ENCODE assay signal across 25 cellular contexts in genomic region chr10:46224414-46224682, GRCh38.
DNase-seq lines count a peak whose midpoint lies in the region; ATAC-seq, FAIRE-seq and TF ChIP-seq lines count a peak whose summit lies in the region.
"Had no signal": no experiment of that assay in that cellular context is flagged by ENCODE, and none has a peak within 500 bp of the region (broad histone marks: within the 10 kb centered on the region; RNA-seq: fewer than 3 reads in every experiment).

No MANE protein-coding gene starts in this region.

- H3K9ac ChIP-seq in K562 (ENCODE audit: insufficient read depth in 1 of 2, low read depth in 2 of 2, low read length in 2 of 2) (no peak overlapping the region), SK-N-SH (no peak overlapping the region)
- H3K9ac ChIP-seq: BLaER1 had no signal

- H3F3A ChIP-seq in SK-N-SH (replicated peaks; ENCODE audit: insufficient read depth), result no peaks in the 10 kb centered on the region

- no peak for ATAC-seq in K562
- no peak for ATAC-seq in stimulated activated effector memory CD8-positive, alpha-beta T cell treated with anti-CD3 and anti-CD28 coated beads, Interleukin-12 subunit alpha, Interleukin-12 subunit beta, amount 100 ng/mL, for 72 hours
- ATAC-seq: GM12878, GM23338, HepG2, Right ventricle myocardium inferior had no signal

- no peak overlapping the region for H3K4me3 Mint-ChIP-seq in stimulated activated effector memory CD8-positive, alpha-beta T cell treated with anti-CD3 and anti-CD28 coated beads, Interleukin-12 subunit alpha, Interleukin-12 subunit beta, amount 100 ng/mL, for 72 hours
- H3K4me3 Mint-ChIP-seq: CD4-positive, CD25-positive, alpha-beta regulatory T cell; GM23338; H9 had no signal

- H3K9me3 Mint-ChIP-seq in stimulated activated effector memory CD8-positive, alpha-beta T cell treated with anti-CD3 and anti-CD28 coated beads, Interleukin-12 subunit alpha, Interleukin-12 subunit beta, amount 100 ng/mL, for 72 hours, result no peaks in the 10 kb centered on the region
- H3K9me3 Mint-ChIP-seq: H9 had no signal

- no peaks in the 10 kb centered on the region for H3K36me3 ChIP-seq in K562 (ENCODE audit: control insufficient read depth, insufficient read depth, low read length)
- no peaks in the 10 kb centered on the region for H3K36me3 ChIP-seq in SK-N-SH (replicated peaks in 1 of 2; ENCODE audit: control insufficient read depth in 1 of 2, insufficient read depth in 2 of 2, low read length in 1 of 2)
- H3K36me3 ChIP-seq: MG63, SJCRH30 had no signal

- POLR2A ChIA-PET in K562 (lab: Yijun Ruan, JAX), result interaction anchor here (1.0 kb wide), 1 partner anchor 11 kb away, joined by 3 read pairs; no protein-coding TSS in a partner anchor
- POLR2A ChIA-PET in SK-N-SH (lab: Yijun Ruan, JAX), result no interaction called here

- no peaks in the 10 kb centered on the region for H3K9me2 ChIP-seq in SK-N-SH

- H3K79me2 ChIP-seq in K562 (ENCODE audit: control insufficient read depth, insufficient read depth, low read length) (no peaks in the 10 kb centered on the region), SK-N-SH (ENCODE audit: insufficient read depth) (no peaks in the 10 kb centered on the region)

- H2AFZ ChIP-seq in K562 (ENCODE audit: low read depth, low read length) (peak overlapping the region; percentile 35; the same call in 1 of the 2 replicates), SK-N-SH (ENCODE audit: low read depth) (no peak overlapping the region)
- H2AFZ ChIP-seq: GM23338, PC-9 had no signal

- H3K9me3 ChIP-seq in K562 (replicated peaks; ENCODE audit: control insufficient read depth, insufficient read depth, low read depth, low read length) (0 out of 2 replicates have a peak, but pooled peaks cover 2% of the 10 kb centered on the region), SK-N-SH (no peaks in the 10 kb centered on the region)
- H3K9me3 ChIP-seq: BLaER1, MG63, SJCRH30 had no signal

- CTCF ChIA-PET in K562 (lab: Yijun Ruan, JAX; ENCODE audit: low intra/inter-chr PET ratio) (interaction anchor here (0.6 kb wide), 1 partner anchor 324 kb away, joined by 3 read pairs; no protein-coding TSS in a partner anchor), SK-N-SH (lab: Yijun Ruan, JAX) (interaction anchor here (0.6 kb wide), 1 partner anchor 318 kb away, joined by 3 read pairs; no protein-coding TSS in a partner anchor)

- peaks cover 0 to 6% of the 10 kb centered on the region in 2 experiments; a peak in 2 of 5 replicates for H3K27me3 ChIP-seq in K562 (ENCODE audit: control insufficient read depth in 2 of 2, insufficient read depth in 2 of 2, low read length in 2 of 2)
- no peaks in the 10 kb centered on the region for H3K27me3 ChIP-seq in SK-N-SH (ENCODE audit: insufficient read depth)
- H3K27me3 ChIP-seq: BLaER1, MG63, SJCRH30 had no signal

- H3K4me1 ChIP-seq in K562 (replicated peaks in 1 of 2; ENCODE audit: control insufficient read depth in 2 of 2, insufficient read depth in 2 of 2, low read length in 2 of 2), result peaks cover 4 to 11% of the 10 kb centered on the region in 2 experiments
- peaks cover 0 to 30% of the 10 kb centered on the region in 2 experiments; a peak in 1 of 4 replicates for H3K4me1 ChIP-seq in SK-N-SH (ENCODE audit: control insufficient read depth in 1 of 2, insufficient read depth in 2 of 2, low read depth in 1 of 2, low read length in 1 of 2)
- H3K4me1 ChIP-seq: SJCRH30 had no signal

- H3K4me1 Mint-ChIP-seq in stimulated activated effector memory CD8-positive, alpha-beta T cell treated with anti-CD3 and anti-CD28 coated beads, Interleukin-12 subunit alpha, Interleukin-12 subunit beta, amount 100 ng/mL, for 72 hours, result peaks cover 13% of the 10 kb centered on the region

- no TSS peak for BruUV-seq in K562 (replicated peaks; lab: Mats Ljungman, UMichigan)

- H3K36me3 Mint-ChIP-seq in stimulated activated effector memory CD8-positive, alpha-beta T cell treated with anti-CD3 and anti-CD28 coated beads, Interleukin-12 subunit alpha, Interleukin-12 subunit beta, amount 100 ng/mL, for 72 hours, result no peaks in the 10 kb centered on the region

- H3K27ac ChIP-seq in K562 (ENCODE audit: extremely low read depth, low read depth, low read length), result no peak overlapping the region
- no peak overlapping the region for H3K27ac ChIP-seq in SK-N-SH (ENCODE audit: low read depth in 2 of 2, low read length in 1 of 2)
- H3K27ac ChIP-seq: BLaER1, PC-9, SJCRH30 had no signal

- no peak overlapping the region for H3K27ac Mint-ChIP-seq in stimulated activated effector memory CD8-positive, alpha-beta T cell treated with anti-CD3 and anti-CD28 coated beads, Interleukin-12 subunit alpha, Interleukin-12 subunit beta, amount 100 ng/mL, for 72 hours
- H3K27ac Mint-ChIP-seq: GM23338, H9 had no signal

- FAIRE-seq in K562 (lab: Jason Lieb, UNC), result no peak
- FAIRE-seq: A204.1, GM12878, HepG2 had no signal

- no peak for TF ChIP-seq RAD21 in K562 (CRISPR knock-in tag; conservative IDR thresholded peaks at IDR 0.05 in 1 of 2, IDR thresholded peaks at IDR 0.05 in 1 of 2)
- no peak for TF ChIP-seq RAD21 in SK-N-SH (IDR thresholded peaks at IDR 0.05; ENCODE audit: low read length)

- intact Hi-C loops in K562 (cut with micrococcal nuclease), result no loop called here
- intact Hi-C loops in posterior vena cava (cut with DNase I), result no loop called here

- H3K9me1 ChIP-seq in K562 (ENCODE audit: control insufficient read depth, insufficient read depth, low read length), result no peaks in the 10 kb centered on the region

- in situ Hi-C loops in K562 (cut with MboI), result no loop called here

- H3K4me2 ChIP-seq in K562 (ENCODE audit: insufficient read depth, low read length), result no peak overlapping the region
- H3K4me2 ChIP-seq in SK-N-SH, result no peak overlapping the region
- H3K4me2 ChIP-seq: BLaER1, GM23338, PC-9 had no signal

- no peak for TF ChIP-seq CTCF in K562 (IDR thresholded peaks at IDR 0.05 in 2 of 3, conservative IDR thresholded peaks at IDR 0.05 in 1 of 3; ENCODE audit: insufficient read depth in 2 of 3, low read depth in 1 of 3, low read length in 3 of 3)
- no peak for TF ChIP-seq CTCF in SK-N-SH (IDR thresholded peaks at IDR 0.05)

- peak; percentile 7 for DNase-seq in activated T-cell treated with anti-CD3 and anti-CD28 coated beads, Interleukin-2, amount 50 U/mL, for 1 hour
- no peak for DNase-seq in activated T-cell treated with anti-CD3 and anti-CD28 coated beads for 4 hours
- no peak for DNase-seq in K562 (ENCODE audit: extremely low read depth in 1 of 4, low spot score in 3 of 4)
- peak; percentile 43 for DNase-seq in posterior vena cava (ENCODE audit: low spot score)
- no peak for DNase-seq in stimulated activated effector memory CD8-positive, alpha-beta T cell treated with anti-CD3 and anti-CD28 coated beads, Interleukin-12 subunit alpha, Interleukin-12 subunit beta, amount 100 ng/mL, for 72 hours (ENCODE audit: low spot score in 2 of 2)
- no peak for DNase-seq in iPS-NIHi7 (ENCODE audit: extremely low spot score)
- no peak for DNase-seq in SK-N-SH
- DNase-seq: CD4-positive, CD25-positive, alpha-beta regulatory T cell; DMS53; H9; KBM-7; MG63; NCI-H1105 treated with DMSO at 0.1 percent for 48 hours; NCI-H146; NCI-H1930; NCI-H446 treated with DMSO at 0.1 percent for 48 hours; NCI-H526; PC-9; SJCRH30 had no signal

- TF ChIP-seq POLR2A in K562 (conservative IDR thresholded peaks at IDR 0.05), result no peak

- TF ChIP-seq EP300 in K562 (IDR thresholded peaks at IDR 0.05; ENCODE audit: low read length), result no peak
- no peak for TF ChIP-seq EP300 in SK-N-SH (IDR thresholded peaks at IDR 0.05; ENCODE audit: borderline replicate concordance in 1 of 2, low read depth in 1 of 2, low read length in 1 of 2)

- H3K4me3 ChIP-seq in K562 (no peak overlapping the region), SK-N-SH (ENCODE audit: low read depth in 2 of 2, low read length in 1 of 2) (no peak overlapping the region)
- H3K4me3 ChIP-seq: BLaER1, GM12878, GM23338, MG63, PC-9, SJCRH30 had no signal

- WGBS in K562 (ENCODE audit: insufficient coverage, low coverage, missing lambda C conversion rate), result 18% methylated on average over 2 of the region's 2 CpGs
- WGBS in SK-N-SH (ENCODE audit: low lambda C conversion rate), result 67% methylated on average over 2 of the region's 2 CpGs

- no peaks in the 10 kb centered on the region for H4K20me1 ChIP-seq in K562 (replicated peaks; ENCODE audit: control insufficient read depth, insufficient read depth, low read length)
- H4K20me1 ChIP-seq in SK-N-SH (ENCODE audit: insufficient read depth), result no peaks in the 10 kb centered on the region

TF ChIP-seq in SK-N-SH, 30 proteins besides CTCF, POLR2A, EP300 and RAD21 (continues in another document):
- no peak for TF ChIP-seq FOSL2 (IDR thresholded peaks at IDR 0.05; ENCODE audit: borderline replicate concordance, low read depth)
- TF ChIP-seq MXI1 (IDR thresholded peaks at IDR 0.05; ENCODE audit: low read depth, low read length), result no peak
- no peak for TF ChIP-seq USF2 (IDR thresholded peaks at IDR 0.05; ENCODE audit: borderline replicate concordance, low read depth, low read length)
- no peak for TF ChIP-seq YY1 (IDR thresholded peaks at IDR 0.05; ENCODE audit: low read depth)
- TF ChIP-seq IRF3 (IDR thresholded peaks at IDR 0.05; ENCODE audit: low read depth, low read length), result no peak
- TF ChIP-seq TEAD4 (IDR thresholded peaks at IDR 0.05; ENCODE audit: borderline replicate concordance, insufficient read depth), result no peak
- no peak for TF ChIP-seq POLR2AphosphoS5 (IDR thresholded peaks at IDR 0.05; ENCODE audit: low read depth, low read length)

Comparison
In these comparisons a context has a peak if more than half of its experiments do, and no peak if none do; other contexts are left out.
1. DNase-seq: peak in activated T-cell treated with anti-CD3 and anti-CD28 coated beads, Interleukin-2, amount 50 U/mL, for 1 hour (single experiment) and posterior vena cava (single experiment); none in activated T-cell treated with anti-CD3 and anti-CD28 coated beads for 4 hours (single experiment), K562 (0 of 4), stimulated activated effector memory CD8-positive, alpha-beta T cell treated with anti-CD3 and anti-CD28 coated beads, Interleukin-12 subunit alpha, Interleukin-12 subunit beta, amount 100 ng/mL, for 72 hours (0 of 2), iPS-NIHi7 (single experiment) and SK-N-SH (single experiment).